ENCODE assay signal across 8 cellular contexts in genomic region chr1:179025125-179025974, GRCh38. TPM values are rescaled to one million over a fixed set of nuclear protein-coding genes. Genes with fewer than 3 reads are reported as not detected.
DNase-seq lines count a peak whose midpoint lies in the region; ATAC-seq lines count a peak whose summit lies in the region.

Gene FAM20B (plus strand): TSS chr1:179025894. CDS start chr1:179043848, 17,954 bp downstream.

- ATAC-seq in HG03442 (IDR thresholded peaks at IDR 0.05; ENCODE audit: unreplicated experiment) = peak; percentile 81

- peaks cover 1% of the 10 kb centered on the region for H3K36me3 Mint-ChIP-seq in activated CD4-positive, alpha-beta T cell treated with anti-CD3 and anti-CD28 coated beads, Interleukin-2, amount 10 ng/mL, durations not matched to agents 24 days and 14 days (ENCODE audit: low read depth)

- intact Hi-C loops in activated CD4-positive, alpha-beta T cell treated with anti-CD3 and anti-CD28 coated beads, Interleukin-2, amount 10 ng/mL, durations not matched to agents 24 days and 14 days (cut with micrococcal nuclease) = loop anchor here (1.0 to 5.0 kb wide), 5 partner anchors 55 to 342 kb away; partner anchors contain the start of genes AXDND1 and RALGPS2

- peaks cover 37% of the 10 kb centered on the region for H3K4me1 Mint-ChIP-seq in activated CD4-positive, alpha-beta T cell treated with anti-CD3 and anti-CD28 coated beads, Interleukin-2, amount 10 ng/mL, durations not matched to agents 24 days and 14 days

- peak; percentile 79 to 85 for DNase-seq in AML-193 (lab: John Stamatoyannopoulos, UW)
- DNase-seq in GM19240 (ENCODE audit: insufficient read length, low spot score) = peak; percentile 91
- peak; percentile 32 for DNase-seq in NCI-H524 treated with DMSO at 0.1 percent for 48 hours (lab: John Stamatoyannopoulos, UW)
- DNase-seq in activated CD4-positive, alpha-beta T cell treated with anti-CD3 and anti-CD28 coated beads, Interleukin-2, amount 10 ng/mL, durations not matched to agents 24 days and 14 days = peak; percentile 97
- DNase-seq in kidney tubule cell (ENCODE audit: low spot score) = peak; percentile 94
- DNase-seq in stimulated activated CD4-positive, alpha-beta T cell treated with anti-CD3 and anti-CD28 coated beads, Interleukin-15, amount 100 ng/mL, for 48 hours (ENCODE audit: low read depth in 2 of 2) = peak; percentile 76 to 91

- peak within 1 kb of the TSS; percentile 89 for H3K4me3 Mint-ChIP-seq in activated CD4-positive, alpha-beta T cell treated with anti-CD3 and anti-CD28 coated beads, Interleukin-2, amount 10 ng/mL, durations not matched to agents 24 days and 14 days

- H3K27ac ChIP-seq in cingulate gyrus (ENCODE audit: low read depth, low read length) = peak within 1 kb of the TSS; percentile 50

- peak within 1 kb of the TSS; percentile 86 for H3K27ac Mint-ChIP-seq in activated CD4-positive, alpha-beta T cell treated with anti-CD3 and anti-CD28 coated beads, Interleukin-2, amount 10 ng/mL, durations not matched to agents 24 days and 14 days

- H3K9me3 Mint-ChIP-seq in activated CD4-positive, alpha-beta T cell treated with anti-CD3 and anti-CD28 coated beads, Interleukin-2, amount 10 ng/mL, durations not matched to agents 24 days and 14 days = no peaks in the 10 kb centered on the region

- peaks cover 17% of the 10 kb centered on the region for H3K27me3 Mint-ChIP-seq in activated CD4-positive, alpha-beta T cell treated with anti-CD3 and anti-CD28 coated beads, Interleukin-2, amount 10 ng/mL, durations not matched to agents 24 days and 14 days

RNA-seq across cellular contexts. Expression of gene FAM20B, which starts in this region (rescaled TPM):
- total RNA-seq in activated CD4-positive, alpha-beta T cell treated with anti-CD3 and anti-CD28 coated beads, Interleukin-2, amount 10 ng/mL, durations not matched to agents 24 days and 14 days = 40.4 and 45.2 TPM in 2 replicates

Comparison
In these comparisons a context has a peak if more than half of its experiments do, and no peak if none do; other contexts are left out.
1. Peak in every context shown above with its lines: DNase-seq, ATAC-seq and H3K27ac ChIP-seq.
2. DNase-seq: peak in every context shown above with its lines; median percentile 97 in activated CD4-positive, alpha-beta T cell treated with anti-CD3 and anti-CD28 coated beads, Interleukin-2, amount 10 ng/mL, durations not matched to agents 24 days and 14 days; 94 in kidney tubule cell; 91 in GM19240; 84 in stimulated activated CD4-positive, alpha-beta T cell treated with anti-CD3 and anti-CD28 coated beads, Interleukin-15, amount 100 ng/mL, for 48 hours; 82 in AML-193; 32 in NCI-H524 treated with DMSO at 0.1 percent for 48 hours.